9 cellular contexts compared by ENCODE assay signal in genomic region chr12:52081263-52081733, GRCh38. TPM values are rescaled to one million over a fixed set of nuclear protein-coding genes. Genes with fewer than 3 reads are reported as not detected.
DNase-seq lines count a peak whose midpoint lies in the region; ATAC-seq and TF ChIP-seq lines count a peak whose summit lies in the region.
"Had no signal": no experiment of that assay in that cellular context is flagged by ENCODE, and none has a peak within 500 bp of the region (broad histone marks: within the 10 kb centered on the region; RNA-seq: fewer than 3 reads in every experiment).

No MANE protein-coding gene starts in this region.

- H3K27ac ChIP-seq in CD4-positive, alpha-beta T cell (ENCODE audit: low read depth, low read length), result no peak overlapping the region
- H3K27ac ChIP-seq in esophagus muscularis mucosa (replicated peaks in 1 of 4) (peak overlapping the region; percentile 68 to 79 (median 74)), stomach (peak overlapping the region; percentile 7 to 80 (median 70))

- H3K27ac Mint-ChIP-seq in CD4-positive, alpha-beta T cell, result peak overlapping the region; percentile 45

- CTCF ChIA-PET in CD4-positive, alpha-beta T cell (lab: Charles Lee), result interaction anchor here (7.2 kb wide), 1 partner anchor 56 kb away, joined by 103 read pairs; no protein-coding TSS in a partner anchor

- H3K4me1 ChIP-seq in esophagus muscularis mucosa, result peaks cover 30 to 46% (median 43%) of the 10 kb centered on the region in 4 donors
- H3K4me1 ChIP-seq in stomach, result peaks cover 16 to 32% (median 23%) of the 10 kb centered on the region in 4 donors

- H3K27me3 ChIP-seq in CD4-positive, alpha-beta T cell (ENCODE audit: control insufficient read depth, insufficient read depth, low read length), result no peaks in the 10 kb centered on the region
- H3K27me3 ChIP-seq in esophagus muscularis mucosa, result no peaks in the 10 kb centered on the region
- H3K27me3 ChIP-seq in stomach, result no peaks in the 10 kb centered on the region

- no peak for TF ChIP-seq CTCF in CD4-positive, alpha-beta T cell (IDR thresholded peaks at IDR 0.05)
- TF ChIP-seq CTCF in esophagus muscularis mucosa (IDR thresholded peaks at IDR 0.05) (no peak), stomach (IDR thresholded peaks at IDR 0.05) (no peak)

- H3K4me3 Mint-ChIP-seq in CD4-positive, alpha-beta T cell, result no peak overlapping the region

- H3K4me1 Mint-ChIP-seq in CD4-positive, alpha-beta T cell (ENCODE audit: low read depth), result peaks cover 16% of the 10 kb centered on the region

- DNase-seq in CD4-positive, alpha-beta T cell, result peak in 1 of 10 experiments; percentile 7
- DNase-seq in NCI-H146 treated with DMSO at 0.1 percent for 48 hours (lab: John Stamatoyannopoulos, UW; ENCODE audit: unreplicated experiment) (peak; percentile 38), esophagus muscularis mucosa (ENCODE audit: extremely low spot score) (no peak), stomach (no peak), kidney tubule cell (ENCODE audit: low spot score) (no peak)
- no peak for DNase-seq in stimulated activated CD4-positive, alpha-beta T cell treated with anti-CD3 and anti-CD28 coated beads, Interleukin-15, amount 100 ng/mL, for 24 hours

- peak overlapping the region in 3 of 4 donors; percentile 22 to 52 (median 38) for H3K4me3 ChIP-seq in esophagus muscularis mucosa
- H3K4me3 ChIP-seq in stomach, result peak overlapping the region in 3 of 4 donors; percentile 23 to 37 (median 36)

- no peaks in the 10 kb centered on the region for H3K9me3 ChIP-seq in CD4-positive, alpha-beta T cell (ENCODE audit: control insufficient read depth, low read length)
- H3K9me3 ChIP-seq in esophagus muscularis mucosa (no peaks in the 10 kb centered on the region), stomach (no peaks in the 10 kb centered on the region)

- 45% methylated on average over 7 of the region's 9 CpGs for WGBS in esophagus muscularis mucosa
- WGBS in stomach, 5 donors, result 18 to 42% (median 24%) methylated on average over 7 to 9 of the region's 9 CpGs

- POLR2A ChIA-PET in CD4-positive, alpha-beta T cell (lab: Charles Lee), result interaction anchor here (1.5 to 3.3 kb wide), 2 partner anchors 56 to 58 kb away, joined by 3 to 23 read pairs; no protein-coding TSS in a partner anchor

- H3K27me3 Mint-ChIP-seq in CD4-positive, alpha-beta T cell, result no peaks in the 10 kb centered on the region

- peaks cover 29% of the 10 kb centered on the region for H3K36me3 Mint-ChIP-seq in CD4-positive, alpha-beta T cell (ENCODE audit: low read depth)

- H3K9me3 Mint-ChIP-seq in CD4-positive, alpha-beta T cell, result no peaks in the 10 kb centered on the region

- TF ChIP-seq EP300 in esophagus muscularis mucosa (IDR thresholded peaks at IDR 0.05), result no peak
- no peak for TF ChIP-seq EP300 in stomach (IDR thresholded peaks at IDR 0.05)

- peaks cover 17 to 37% (median 28%) of the 10 kb centered on the region in 4 donors for H3K36me3 ChIP-seq in esophagus muscularis mucosa
- peaks cover 12 to 40% (median 36%) of the 10 kb centered on the region in 4 donors for H3K36me3 ChIP-seq in stomach

- ATAC-seq in CD4-positive, alpha-beta T cell (ENCODE audit: poor library complexity), result peak; percentile 76
- ATAC-seq in GM21717 (IDR thresholded peaks at IDR 0.05; ENCODE audit: unreplicated experiment), result peak; percentile 49
- ATAC-seq in GM18873 (IDR thresholded peaks at IDR 0.05; ENCODE audit: low FRiP score, unreplicated experiment), result no peak

- intact Hi-C loops in CD4-positive, alpha-beta T cell (cut with DNase I, micrococcal nuclease), result no loop called here
- intact Hi-C loops in esophagus muscularis mucosa (cut with DNase I), result no loop called here
- intact Hi-C loops in stomach (cut with DNase I; ENCODE audit: low total_unique reads), result loop anchor here (5.0 kb wide), 1 partner anchor 54 kb away; no protein-coding TSS in a partner anchor

- no peak for TF ChIP-seq POLR2A in esophagus muscularis mucosa (IDR thresholded peaks at IDR 0.05; ENCODE audit: low read depth)
- no peak for TF ChIP-seq POLR2A in stomach (IDR thresholded peaks at IDR 0.05)

RNA-seq across cellular contexts. Expression of gene SMIM41, which starts 1.8 kb away (rescaled TPM):
- total RNA-seq in CD4-positive, alpha-beta T cell, result not detected
- total RNA-seq in esophagus muscularis mucosa (10 to 100 TPM in 1 of 4 donors, 1 to 10 TPM in 3; 2.1 to 26.6 (median 5.6) TPM), stomach (10 to 100 TPM in 1 of 5 donors, 1 to 10 TPM in 3, not detected in 1; 1.1 to 21.6 (median 6.8) TPM)
- polyA plus RNA-seq in stomach, result 10 to 100 TPM in 1 of 3 donors, 1 to 10 TPM in 2; 1.5 to 11.8 (median 6.5) TPM
- total RNA-seq: kidney epithelial cell had no signal

RNA-seq across cellular contexts. Expression of gene ATG101, which starts 11.5 kb away (rescaled TPM):
- 10 to 100 TPM; 20.6 to 20.9 TPM for total RNA-seq in CD4-positive, alpha-beta T cell
- total RNA-seq in esophagus muscularis mucosa (10 to 100 TPM; 30.3 to 71.4 (median 61.2) TPM), stomach (100 to 1,000 TPM in 1 of 5 donors, 10 to 100 TPM in 3, 1 to 10 TPM in 1; 7.6 to 105 (median 36.5) TPM)
- polyA plus RNA-seq in stomach, result 10 to 100 TPM; 36.8 to 80.3 (median 67.1) TPM

RNA-seq across cellular contexts. Expression of gene NR4A1, which starts 30.1 kb away (rescaled TPM):
- 10 to 100 TPM; 67.0 to 79.2 TPM for total RNA-seq in CD4-positive, alpha-beta T cell
- total RNA-seq in esophagus muscularis mucosa (10 to 100 TPM; 26.2 to 88.1 (median 59.4) TPM), stomach (100 to 1,000 TPM in 3 of 5 donors, 10 to 100 TPM in 2; 29.4 to 384 (median 230) TPM)
- 10 to 100 TPM; 41.3 to 65.5 (median 55.0) TPM for polyA plus RNA-seq in stomach
